In the genomic region with DNA sequence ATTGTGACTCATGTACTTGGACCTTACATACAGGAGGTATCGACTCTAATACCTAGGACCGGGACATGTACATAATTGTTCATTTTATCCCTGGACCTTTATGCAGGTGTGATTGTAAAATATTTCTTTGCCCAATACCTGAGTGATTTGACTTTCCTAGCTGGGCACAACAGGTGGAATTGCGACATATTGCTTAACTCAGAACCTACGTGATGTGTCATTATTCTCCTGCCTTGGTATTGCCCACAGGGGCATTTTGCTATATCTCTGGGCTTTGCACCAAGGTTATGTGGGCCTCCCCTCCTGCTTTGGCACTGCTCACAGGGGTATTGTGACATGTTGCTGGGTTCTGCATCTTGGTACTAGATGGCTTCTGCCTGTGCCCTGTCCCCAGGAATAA, we compare ENCODE assay signal across 1 cellular context.
A peak's percentile ranks its signal among the peaks of the same experiment; 100 is the strongest.
TF ChIP-seq lines count a peak whose summit lies in the region.

No MANE protein-coding gene starts in this region.

TF ChIP-seq in HepG2, 621 proteins besides CTCF, POLR2A, EP300 and RAD21:
- TF ChIP-seq CEBPB (IDR thresholded peaks at IDR 0.05; ENCODE audit: borderline replicate concordance, low read depth, low read length), result peak; percentile 66
- TF ChIP-seq IRF9 (CRISPR knock-in tag; IDR thresholded peaks at IDR 0.05; ENCODE audit: borderline replicate concordance), result no peak
- no peak for TF ChIP-seq MXD3 (CRISPR knock-in tag; IDR thresholded peaks at IDR 0.05)
- TF ChIP-seq ZFYVE20 (CRISPR knock-in tag; IDR thresholded peaks at IDR 0.05; ENCODE audit: borderline replicate concordance, low read depth), result no peak
TF ChIP-seq in HepG2: peak in this region for 1.
